ENCODE assay signal across 8 cellular contexts in genomic region chr10:51063659-51064535, GRCh38. TPM values are rescaled to one million over a fixed set of nuclear protein-coding genes. Genes with fewer than 3 reads are reported as not detected.
DNase-seq lines count a peak whose midpoint lies in the region; ATAC-seq and TF ChIP-seq lines count a peak whose summit lies in the region.

No MANE protein-coding gene starts in this region.

- peak; percentile 93 for TF ChIP-seq RAD21 in neural cell (conservative IDR thresholded peaks at IDR 0.05)

- H2AFZ ChIP-seq in neural cell (ENCODE audit: low read depth, low read length) = peak overlapping the region; percentile 11

- no peaks in the 10 kb centered on the region for H3K4me1 ChIP-seq in DOHH2 (ENCODE audit: control insufficient read depth, low read length)
- no peaks in the 10 kb centered on the region for H3K4me1 ChIP-seq in naive thymus-derived CD4-positive, alpha-beta T cell (ENCODE audit: control insufficient read depth in 2 of 2, insufficient read depth in 2 of 2, low read length in 2 of 2)

- no peaks in the 10 kb centered on the region for H3K36me3 Mint-ChIP-seq in naive thymus-derived CD4-positive, alpha-beta T cell

- TF ChIP-seq CTCF in DOHH2 (IDR thresholded peaks at IDR 0.05; ENCODE audit: low read depth, low read length, poor library complexity, severe bottlenecking) (peak; percentile 50), dorsolateral prefrontal cortex (IDR thresholded peaks at IDR 0.05 in 54 of 56, conservative IDR thresholded peaks at IDR 0.05 in 2 of 56; ENCODE audit: low read depth in 1 of 56, partially characterized antibody in 56 of 56) (peak; percentile 28 to 78 (median 59)), neural cell (IDR thresholded peaks at IDR 0.05; ENCODE audit: poor library complexity, severe bottlenecking) (peak; percentile 87)

- peaks cover 0 to 8% (median 2%) of the 10 kb centered on the region in 5 donors for H3K27me3 Mint-ChIP-seq in naive thymus-derived CD4-positive, alpha-beta T cell

- peaks cover 0 to 1% (median 0%) of the 10 kb centered on the region in 7 donors for H3K4me1 Mint-ChIP-seq in naive thymus-derived CD4-positive, alpha-beta T cell

- H3K79me2 ChIP-seq in DOHH2 (ENCODE audit: control insufficient read depth, low read length) (no peaks in the 10 kb centered on the region), neural cell (replicated peaks; ENCODE audit: insufficient read depth, low read length) (no peaks in the 10 kb centered on the region)

- H3K36me3 ChIP-seq in DOHH2 (ENCODE audit: control insufficient read depth, low read length) = no peaks in the 10 kb centered on the region
- H3K36me3 ChIP-seq in neural cell (ENCODE audit: insufficient read depth, low read length) = no peaks in the 10 kb centered on the region
- H3K36me3 ChIP-seq in naive thymus-derived CD4-positive, alpha-beta T cell (ENCODE audit: control insufficient read depth in 2 of 3, insufficient read depth in 3 of 3, low read length in 3 of 3) = no peaks in the 10 kb centered on the region

- no peaks in the 10 kb centered on the region for H4K20me1 ChIP-seq in DOHH2 (ENCODE audit: control insufficient read depth, insufficient read depth, low read depth, low read length)
- H4K20me1 ChIP-seq in neural cell (ENCODE audit: insufficient read depth) = no peaks in the 10 kb centered on the region

- H3K9me3 Mint-ChIP-seq in naive thymus-derived CD4-positive, alpha-beta T cell = no peaks in the 10 kb centered on the region

- H3K27ac ChIP-seq in DOHH2 (ENCODE audit: low read depth, low read length) (no peak overlapping the region), dorsolateral prefrontal cortex (no peak overlapping the region), neural cell (ENCODE audit: low read length) (no peak overlapping the region)
- no peak overlapping the region for H3K27ac ChIP-seq in naive thymus-derived CD4-positive, alpha-beta T cell (ENCODE audit: low read depth, low read length)

- H3K9ac ChIP-seq in neural cell (ENCODE audit: low read length) = no peak overlapping the region

- H3K9me2 ChIP-seq in DOHH2 (replicated peaks; ENCODE audit: control insufficient read depth, low read length) (no peaks in the 10 kb centered on the region), neural cell (ENCODE audit: insufficient read depth, low read length) (no peaks in the 10 kb centered on the region)

- no peak overlapping the region for H3K4me3 Mint-ChIP-seq in naive thymus-derived CD4-positive, alpha-beta T cell

- CTCF ChIA-PET in naive thymus-derived CD4-positive, alpha-beta T cell (lab: Charles Lee) = interaction anchor here (0.7 kb wide), 1 partner anchor 896 kb away, joined by 3 read pairs; no protein-coding TSS in a partner anchor

- ATAC-seq in naive thymus-derived CD4-positive, alpha-beta T cell = no peak

- DNase-seq in NAMALWA (ENCODE audit: low spot score) = peak; percentile 53
- no peak for DNase-seq in dorsolateral prefrontal cortex
- DNase-seq in cerebellum (ENCODE audit: low spot score) = no peak
- DNase-seq in naive thymus-derived CD4-positive, alpha-beta T cell = no peak
- DNase-seq in stimulated activated CD4-positive, alpha-beta T cell treated with anti-CD3 and anti-CD28 coated beads, Interleukin-4, amount 100 ng/mL, for 1 hour = no peak
- DNase-seq in NCI-H345 treated with DMSO at 0.1 percent for 48 hours (lab: John Stamatoyannopoulos, UW; ENCODE audit: unreplicated experiment) = no peak

- H3K27me3 ChIP-seq in DOHH2 (ENCODE audit: control insufficient read depth, low read length) (peaks cover 6% of the 10 kb centered on the region; the same call in 1 of the 2 replicates), dorsolateral prefrontal cortex (peaks cover 0 to 6% (median 0%) of the 10 kb centered on the region in 45 donors), neural cell (ENCODE audit: insufficient read depth, low read depth, low read length) (no peaks in the 10 kb centered on the region)
- no peaks in the 10 kb centered on the region for H3K27me3 ChIP-seq in naive thymus-derived CD4-positive, alpha-beta T cell (ENCODE audit: control insufficient read depth in 2 of 2, insufficient read depth in 2 of 2, low read length in 2 of 2)

- POLR2A ChIA-PET in naive thymus-derived CD4-positive, alpha-beta T cell (lab: Charles Lee) = no interaction called here

- H3K4me2 ChIP-seq in DOHH2 (ENCODE audit: low read length) (no peak overlapping the region), neural cell (ENCODE audit: low read length) (no peak overlapping the region)

- H3K4me3 ChIP-seq in DOHH2 (ENCODE audit: low read length) (no peak overlapping the region), dorsolateral prefrontal cortex (no peak overlapping the region), neural cell (ENCODE audit: low read length) (no peak overlapping the region)
- H3K4me3 ChIP-seq in naive thymus-derived CD4-positive, alpha-beta T cell (ENCODE audit: low read length) = no peak overlapping the region

- no peak for TF ChIP-seq EP300 in neural cell (conservative IDR thresholded peaks at IDR 0.05; ENCODE audit: poor library complexity, severe bottlenecking)

- intact Hi-C loops in dorsolateral prefrontal cortex (cut with DNase I) = loop anchor here in 1 of 2 donors (10.0 kb wide), 1 partner anchor 941 kb away; no protein-coding TSS in a partner anchor
- intact Hi-C loops in naive thymus-derived CD4-positive, alpha-beta T cell (cut with micrococcal nuclease) = loop anchor here in 1 of 2 donors (2.0 to 5.0 kb wide), 2 partner anchors 897 to 1153 kb away; no protein-coding TSS in a partner anchor

- H3K9me3 ChIP-seq in DOHH2 (ENCODE audit: control insufficient read depth, insufficient read depth, low read length) (no peaks in the 10 kb centered on the region), neural cell (ENCODE audit: low read length) (no peaks in the 10 kb centered on the region)
- H3K9me3 ChIP-seq in naive thymus-derived CD4-positive, alpha-beta T cell (ENCODE audit: control insufficient read depth in 2 of 3, low read length in 3 of 3) = no peaks in the 10 kb centered on the region

- H3F3A ChIP-seq in DOHH2 (ENCODE audit: control insufficient read depth, insufficient read depth) = no peaks in the 10 kb centered on the region
- H3F3A ChIP-seq in neural cell (ENCODE audit: insufficient read depth, low read length, poor library complexity, severe bottlenecking) = no peaks in the 10 kb centered on the region

- H3K27ac Mint-ChIP-seq in naive thymus-derived CD4-positive, alpha-beta T cell = no peak overlapping the region

TF ChIP-seq in neural cell, 6 proteins besides CTCF, POLR2A, EP300 and RAD21:
- TF ChIP-seq REST (IDR thresholded peaks at IDR 0.05; ENCODE audit: borderline replicate concordance) (no peak), SMC3 (conservative IDR thresholded peaks at IDR 0.05; ENCODE audit: poor library complexity) (peak; percentile 94), POLR2AphosphoS5 (IDR thresholded peaks at IDR 0.05) (no peak)

RNA-seq across cellular contexts. Expression of gene PRKG1, which starts 10.4 kb away (rescaled TPM):
- total RNA-seq in dorsolateral prefrontal cortex (10 to 100 TPM; 11.4 to 34.3 (median 20.8) TPM), cerebellum (58.3 TPM)
- polyA plus RNA-seq in neural cell = 1.5 and 2.2 TPM in 2 replicates
- polyA minus RNA-seq in neural cell = 7.3 and 11.6 TPM in 2 replicates
- total RNA-seq in naive thymus-derived CD4-positive, alpha-beta T cell = under 1 TPM in 1 of 5 experiments, not detected in 4; 0.19 TPM
- not detected for polyA plus RNA-seq in naive thymus-derived CD4-positive, alpha-beta T cell

Comparison
In these comparisons a context has a peak if more than half of its experiments do, and no peak if none do; other contexts are left out.
1. RNA of gene PRKG1, which starts 10.4 kb away (total RNA-seq): 58.3 TPM in cerebellum (single experiment) and 11.4 to 34.3 TPM in dorsolateral prefrontal cortex; 0.19 TPM in naive thymus-derived CD4-positive, alpha-beta T cell; every median in the first group is over 10 times any median in the second.
2. Peak in every context shown above with its lines, with median percentiles within 50 percentile points of each other: CTCF ChIP-seq.